In genomic region chr17:39450847-39451581, GRCh38 we compare ENCODE assay signal across 1 cellular context.
TF ChIP-seq lines count a peak whose summit lies in the region.

TSS of gene MED1 (minus strand) at chr17:39451263. CDS start at chr17:39451062, 201 bp downstream.

TF ChIP-seq in HepG2, 621 proteins besides CTCF, POLR2A, EP300 and RAD21 (continued from another document and continues in another):
- TF ChIP-seq PATZ1 (CRISPR knock-in tag; IDR thresholded peaks at IDR 0.05) = peak; percentile 84
- TF ChIP-seq ZKSCAN8 (CRISPR knock-in tag; IDR thresholded peaks at IDR 0.05; ENCODE audit: borderline replicate concordance) = peak; percentile 40; the same call in 1 of the 2 replicates
- TF ChIP-seq DMAP1 (CRISPR knock-in tag; IDR thresholded peaks at IDR 0.05) = peak; percentile 84
- 0 out of 2 replicates have a peak, but pooled peaks have one; percentile 39 for TF ChIP-seq ESRRA (CRISPR knock-in tag; IDR thresholded peaks at IDR 0.05; ENCODE audit: low read depth)
- TF ChIP-seq, protein P1, sequence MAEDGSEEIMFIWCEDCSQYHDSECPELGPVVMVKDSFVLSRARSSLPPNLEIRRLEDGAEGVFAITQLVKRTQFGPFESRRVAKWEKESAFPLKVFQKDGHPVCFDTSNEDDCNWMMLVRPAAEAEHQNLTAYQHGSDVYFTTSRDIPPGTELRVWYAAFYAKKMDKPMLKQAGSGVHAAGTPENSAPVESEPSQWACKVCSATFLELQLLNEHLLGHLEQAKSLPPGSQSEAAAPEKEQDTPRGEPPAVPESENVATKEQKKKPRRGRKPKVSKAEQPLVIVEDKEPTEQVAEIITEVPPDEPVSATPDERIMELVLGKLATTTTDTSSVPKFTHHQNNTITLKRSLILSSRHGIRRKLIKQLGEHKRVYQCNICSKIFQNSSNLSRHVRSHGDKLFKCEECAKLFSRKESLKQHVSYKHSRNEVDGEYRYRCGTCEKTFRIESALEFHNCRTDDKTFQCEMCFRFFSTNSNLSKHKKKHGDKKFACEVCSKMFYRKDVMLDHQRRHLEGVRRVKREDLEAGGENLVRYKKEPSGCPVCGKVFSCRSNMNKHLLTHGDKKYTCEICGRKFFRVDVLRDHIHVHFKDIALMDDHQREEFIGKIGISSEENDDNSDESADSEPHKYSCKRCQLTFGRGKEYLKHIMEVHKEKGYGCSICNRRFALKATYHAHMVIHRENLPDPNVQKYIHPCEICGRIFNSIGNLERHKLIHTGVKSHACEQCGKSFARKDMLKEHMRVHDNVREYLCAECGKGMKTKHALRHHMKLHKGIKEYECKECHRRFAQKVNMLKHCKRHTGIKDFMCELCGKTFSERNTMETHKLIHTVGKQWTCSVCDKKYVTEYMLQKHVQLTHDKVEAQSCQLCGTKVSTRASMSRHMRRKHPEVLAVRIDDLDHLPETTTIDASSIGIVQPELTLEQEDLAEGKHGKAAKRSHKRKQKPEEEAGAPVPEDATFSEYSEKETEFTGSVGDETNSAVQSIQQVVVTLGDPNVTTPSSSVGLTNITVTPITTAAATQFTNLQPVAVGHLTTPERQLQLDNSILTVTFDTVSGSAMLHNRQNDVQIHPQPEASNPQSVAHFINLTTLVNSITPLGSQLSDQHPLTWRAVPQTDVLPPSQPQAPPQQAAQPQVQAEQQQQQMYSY (CRISPR knock-in tag; IDR thresholded peaks at IDR 0.05) = no peak
- 0 out of 2 replicates have a peak, but pooled peaks have one; percentile 51 for TF ChIP-seq ZNF550 (CRISPR knock-in tag; IDR thresholded peaks at IDR 0.05; ENCODE audit: borderline replicate concordance)
- no peak; the same call in 1 of the 2 replicates for TF ChIP-seq ZNF547 (CRISPR knock-in tag; IDR thresholded peaks at IDR 0.05)
- TF ChIP-seq HHEX (CRISPR knock-in tag; IDR thresholded peaks at IDR 0.05) = no peak
- TF ChIP-seq SALL1 (CRISPR knock-in tag; IDR thresholded peaks at IDR 0.05) = peak; percentile 83
- peak; percentile 44 for TF ChIP-seq ZNF407 (CRISPR knock-in tag; IDR thresholded peaks at IDR 0.05; ENCODE audit: not compliant biosample characterization)
- no peak for TF ChIP-seq ZNF251 (CRISPR knock-in tag; IDR thresholded peaks at IDR 0.05)
- peak; percentile 15; the same call in 1 of the 2 replicates for TF ChIP-seq ZNF331 (CRISPR knock-in tag; IDR thresholded peaks at IDR 0.05)
- TF ChIP-seq E2F5 (CRISPR knock-in tag; conservative IDR thresholded peaks at IDR 0.05) = no peak
- no peak for TF ChIP-seq ARNT (IDR thresholded peaks at IDR 0.05)
- TF ChIP-seq ZNF121 (CRISPR knock-in tag; IDR thresholded peaks at IDR 0.05) = 0 out of 2 replicates have a peak, but pooled peaks have one; percentile 18
- 0 out of 2 replicates have a peak, but pooled peaks have one; percentile 69 for TF ChIP-seq ZNF431 (CRISPR knock-in tag; IDR thresholded peaks at IDR 0.05; ENCODE audit: borderline replicate concordance, low read depth)
- 0 out of 2 replicates have a peak, but pooled peaks have one; percentile 23 for TF ChIP-seq MTF1 (CRISPR knock-in tag; IDR thresholded peaks at IDR 0.05)
- peak; percentile 93 for TF ChIP-seq POLR2G (IDR thresholded peaks at IDR 0.05; ENCODE audit: low read depth, low read length)
- no peak for TF ChIP-seq NR2F2 (IDR thresholded peaks at IDR 0.05; ENCODE audit: borderline replicate concordance, low read depth)
- TF ChIP-seq KLF12 (CRISPR knock-in tag; IDR thresholded peaks at IDR 0.05; ENCODE audit: borderline replicate concordance) = peak; percentile 77; the same call in 1 of the 2 replicates
- TF ChIP-seq, protein P2, sequence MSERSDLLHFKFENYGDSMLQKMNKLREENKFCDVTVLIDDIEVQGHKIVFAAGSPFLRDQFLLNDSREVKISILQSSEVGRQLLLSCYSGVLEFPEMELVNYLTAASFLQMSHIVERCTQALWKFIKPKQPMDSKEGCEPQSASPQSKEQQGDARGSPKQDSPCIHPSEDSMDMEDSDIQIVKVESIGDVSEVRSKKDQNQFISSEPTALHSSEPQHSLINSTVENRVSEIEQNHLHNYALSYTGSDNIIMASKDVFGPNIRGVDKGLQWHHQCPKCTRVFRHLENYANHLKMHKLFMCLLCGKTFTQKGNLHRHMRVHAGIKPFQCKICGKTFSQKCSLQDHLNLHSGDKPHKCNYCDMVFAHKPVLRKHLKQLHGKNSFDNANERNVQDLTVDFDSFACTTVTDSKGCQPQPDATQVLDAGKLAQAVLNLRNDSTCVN (CRISPR knock-in tag; IDR thresholded peaks at IDR 0.05; ENCODE audit: borderline replicate concordance) = peak; percentile 22; the same call in 1 of the 2 replicates
- TF ChIP-seq ZNF777 (CRISPR knock-in tag; IDR thresholded peaks at IDR 0.05) = 0 out of 2 replicates have a peak, but pooled peaks have one; percentile 6
- peak; percentile 69; the same call in 1 of the 2 replicates for TF ChIP-seq SP4 (CRISPR knock-in tag; IDR thresholded peaks at IDR 0.05)
- TF ChIP-seq YY1 (IDR thresholded peaks at IDR 0.05; ENCODE audit: insufficient read depth, insufficient replicate concordance, low read depth, low read length) = peak; percentile 98
- 0 out of 2 replicates have a peak, but pooled peaks have one; percentile 0 for TF ChIP-seq ZNF354B (CRISPR knock-in tag; IDR thresholded peaks at IDR 0.05)
- TF ChIP-seq, protein P3, sequence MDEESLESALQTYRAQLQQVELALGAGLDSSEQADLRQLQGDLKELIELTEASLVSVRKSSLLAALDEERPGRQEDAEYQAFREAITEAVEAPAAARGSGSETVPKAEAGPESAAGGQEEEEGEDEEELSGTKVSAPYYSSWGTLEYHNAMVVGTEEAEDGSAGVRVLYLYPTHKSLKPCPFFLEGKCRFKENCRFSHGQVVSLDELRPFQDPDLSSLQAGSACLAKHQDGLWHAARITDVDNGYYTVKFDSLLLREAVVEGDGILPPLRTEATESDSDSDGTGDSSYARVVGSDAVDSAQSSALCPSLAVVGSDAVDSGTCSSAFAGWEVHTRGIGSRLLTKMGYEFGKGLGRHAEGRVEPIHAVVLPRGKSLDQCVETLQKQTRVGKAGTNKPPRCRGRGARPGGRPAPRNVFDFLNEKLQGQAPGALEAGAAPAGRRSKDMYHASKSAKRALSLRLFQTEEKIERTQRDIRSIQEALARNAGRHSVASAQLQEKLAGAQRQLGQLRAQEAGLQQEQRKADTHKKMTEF (CRISPR knock-in tag; IDR thresholded peaks at IDR 0.05) = peak; percentile 69; the same call in 1 of the 2 replicates
- peak; percentile 72; the same call in 1 of the 2 replicates for TF ChIP-seq NFATC3 (CRISPR knock-in tag; IDR thresholded peaks at IDR 0.05)
- TF ChIP-seq PAX8 (CRISPR knock-in tag; IDR thresholded peaks at IDR 0.05; ENCODE audit: borderline replicate concordance) = no peak
- TF ChIP-seq, protein P4, sequence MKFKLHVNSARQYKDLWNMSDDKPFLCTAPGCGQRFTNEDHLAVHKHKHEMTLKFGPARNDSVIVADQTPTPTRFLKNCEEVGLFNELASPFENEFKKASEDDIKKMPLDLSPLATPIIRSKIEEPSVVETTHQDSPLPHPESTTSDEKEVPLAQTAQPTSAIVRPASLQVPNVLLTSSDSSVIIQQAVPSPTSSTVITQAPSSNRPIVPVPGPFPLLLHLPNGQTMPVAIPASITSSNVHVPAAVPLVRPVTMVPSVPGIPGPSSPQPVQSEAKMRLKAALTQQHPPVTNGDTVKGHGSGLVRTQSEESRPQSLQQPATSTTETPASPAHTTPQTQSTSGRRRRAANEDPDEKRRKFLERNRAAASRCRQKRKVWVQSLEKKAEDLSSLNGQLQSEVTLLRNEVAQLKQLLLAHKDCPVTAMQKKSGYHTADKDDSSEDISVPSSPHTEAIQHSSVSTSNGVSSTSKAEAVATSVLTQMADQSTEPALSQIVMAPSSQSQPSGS (CRISPR knock-in tag; IDR thresholded peaks at IDR 0.05) = peak; percentile 60; the same call in 1 of the 2 replicates
- no peak for TF ChIP-seq CREB1 (IDR thresholded peaks at IDR 0.05)
- peak; percentile 40; the same call in 1 of the 2 replicates for TF ChIP-seq CREB1 (CRISPR knock-in tag; IDR thresholded peaks at IDR 0.05)
- TF ChIP-seq ZC3H13 (CRISPR knock-in tag; IDR thresholded peaks at IDR 0.05) = peak; percentile 17; the same call in 1 of the 2 replicates
- no peak for TF ChIP-seq ZNF282 (IDR thresholded peaks at IDR 0.05; ENCODE audit: partially characterized antibody)
- TF ChIP-seq ZNF572 (CRISPR knock-in tag; IDR thresholded peaks at IDR 0.05) = no peak
- peak; percentile 28; the same call in 1 of the 2 replicates for TF ChIP-seq NR2F6 (IDR thresholded peaks at IDR 0.05)
- TF ChIP-seq NR2F6 (CRISPR knock-in tag; IDR thresholded peaks at IDR 0.05) = no peak
- TF ChIP-seq, protein P5, sequence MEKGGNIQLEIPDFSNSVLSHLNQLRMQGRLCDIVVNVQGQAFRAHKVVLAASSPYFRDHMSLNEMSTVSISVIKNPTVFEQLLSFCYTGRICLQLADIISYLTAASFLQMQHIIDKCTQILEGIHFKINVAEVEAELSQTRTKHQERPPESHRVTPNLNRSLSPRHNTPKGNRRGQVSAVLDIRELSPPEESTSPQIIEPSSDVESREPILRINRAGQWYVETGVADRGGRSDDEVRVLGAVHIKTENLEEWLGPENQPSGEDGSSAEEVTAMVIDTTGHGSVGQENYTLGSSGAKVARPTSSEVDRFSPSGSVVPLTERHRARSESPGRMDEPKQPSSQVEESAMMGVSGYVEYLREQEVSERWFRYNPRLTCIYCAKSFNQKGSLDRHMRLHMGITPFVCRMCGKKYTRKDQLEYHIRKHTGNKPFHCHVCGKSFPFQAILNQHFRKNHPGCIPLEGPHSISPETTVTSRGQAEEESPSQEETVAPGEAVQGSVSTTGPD (CRISPR knock-in tag; IDR thresholded peaks at IDR 0.05) = no peak; the same call in 1 of the 2 replicates
